ENCODE assay signal across 19 cellular contexts in genomic region chr3:187207062-187207461, GRCh38. TPM values are rescaled to one million over a fixed set of nuclear protein-coding genes. Genes with fewer than 3 reads are reported as not detected.
DNase-seq lines count a peak whose midpoint lies in the region; ATAC-seq and TF ChIP-seq lines count a peak whose summit lies in the region.
"Had no signal": no experiment of that assay in that cellular context is flagged by ENCODE, and none has a peak within 500 bp of the region (broad histone marks: within the 10 kb centered on the region; RNA-seq: fewer than 3 reads in every experiment).

No MANE protein-coding gene starts in this region.

- no peaks in the 10 kb centered on the region for H3K4me1 ChIP-seq in HEK293 (ENCODE audit: control insufficient read depth, insufficient read depth, low read length)
- H3K4me1 ChIP-seq in gastroesophageal sphincter, result peaks cover 15 to 54% (median 28%) of the 10 kb centered on the region in 3 donors
- peaks cover 31 to 52% of the 10 kb centered on the region in 2 donors for H3K4me1 ChIP-seq in thoracic aorta (ENCODE audit: control insufficient read depth in 1 of 2, low read depth in 2 of 2)
- peaks cover 16% of the 10 kb centered on the region for H3K4me1 ChIP-seq in PC-3 (ENCODE audit: insufficient read depth, low read length)
- H3K4me1 ChIP-seq: HAP-1 had no signal

- no peak for DNase-seq in thoracic aorta (ENCODE audit: low spot score)
- DNase-seq in PC-3, result no peak
- DNase-seq in epidermal melanocyte (ENCODE audit: insufficient read length, low spot score), result no peak
- DNase-seq in GM19238 (ENCODE audit: insufficient read length, low spot score), result no peak
- DNase-seq: CD4-positive, CD25-positive, alpha-beta regulatory T cell; DMS79; KG1; NCI-H1105 treated with DMSO at 0.1 percent for 48 hours; NCI-H2029 treated with DMSO at 0.1 percent for 48 hours; NCI-H2171 treated with DMSO at 0.1 percent for 48 hours; NCI-H526; OCI-M1 had no signal

- no peak for ATAC-seq in gastroesophageal sphincter
- ATAC-seq in thoracic aorta (ENCODE audit: insufficient number of reproducible peaks, low FRiP score, low read depth), result no peak
- no peak for ATAC-seq in PC-3

- H3K4me3 ChIP-seq in HEK293 (ENCODE audit: low read depth, low read length) (no peak overlapping the region), gastroesophageal sphincter (no peak overlapping the region), thoracic aorta (no peak overlapping the region), PC-3 (ENCODE audit: low read length) (no peak overlapping the region)
- H3K4me3 ChIP-seq: HAP-1, SJSA1 had no signal

- H3K36me3 ChIP-seq in HEK293 (ENCODE audit: control insufficient read depth in 2 of 2, insufficient read depth in 1 of 2, low read length in 2 of 2) (no peaks in the 10 kb centered on the region), gastroesophageal sphincter (no peaks in the 10 kb centered on the region), thoracic aorta (no peaks in the 10 kb centered on the region), PC-3 (ENCODE audit: low read depth, low read length) (peaks cover 9% of the 10 kb centered on the region; the same call in 1 of the 2 replicates)
- H3K36me3 ChIP-seq: HAP-1, SJSA1 had no signal

- H3K27me3 ChIP-seq in gastroesophageal sphincter (no peaks in the 10 kb centered on the region), thoracic aorta (replicated peaks; ENCODE audit: insufficient read depth) (no peaks in the 10 kb centered on the region), PC-3 (ENCODE audit: low read length) (no peaks in the 10 kb centered on the region)
- H3K27me3 ChIP-seq: SJSA1 had no signal

- no peak for TF ChIP-seq EP300 in gastroesophageal sphincter (IDR thresholded peaks at IDR 0.05)

- peaks cover 6% of the 10 kb centered on the region for H3F3A ChIP-seq in PC-3 (ENCODE audit: low read length, unreplicated experiment)

- no peaks in the 10 kb centered on the region for H3K9me2 ChIP-seq in PC-3 (replicated peaks; ENCODE audit: low read length)

- no peaks in the 10 kb centered on the region for H4K20me1 ChIP-seq in PC-3 (ENCODE audit: low read length)

- no peak for TF ChIP-seq POLR2A in gastroesophageal sphincter (IDR thresholded peaks at IDR 0.05)

- TF ChIP-seq CTCF in HEK293 (tag by site-specific recombination; IDR thresholded peaks at IDR 0.05) (no peak), gastroesophageal sphincter (IDR thresholded peaks at IDR 0.05) (no peak), thoracic aorta (IDR thresholded peaks at IDR 0.05) (no peak), PC-3 (conservative IDR thresholded peaks at IDR 0.05; ENCODE audit: low read depth, low read length) (no peak)

- POLR2A ChIA-PET in HEK293 (lab: Yijun Ruan, JAX), result no interaction called here
- POLR2A ChIA-PET in PC-3 (lab: Charles Lee; ENCODE audit: unreplicated experiment), result no interaction called here

- H3K9ac ChIP-seq in PC-3 (ENCODE audit: low read length), result no peak overlapping the region

- WGBS in gastroesophageal sphincter (ENCODE audit: low coverage in 1 of 2), 2 donors, result 90% methylated on average over 2 of the region's 2 CpGs; no CpG with 5 or more reads in 1 of the 2 donors

- BruUV-seq in PC-3 (replicated peaks; lab: Mats Ljungman, UMichigan), result no TSS peak

- H3K9me3 ChIP-seq in HEK293 (ENCODE audit: control insufficient read depth, insufficient read depth, low read depth, low read length) (no peaks in the 10 kb centered on the region), gastroesophageal sphincter (no peaks in the 10 kb centered on the region), thoracic aorta (no peaks in the 10 kb centered on the region), PC-3 (ENCODE audit: low read length) (peaks cover 27% of the 10 kb centered on the region)

- H3K79me2 ChIP-seq in PC-3 (ENCODE audit: low read length), result no peaks in the 10 kb centered on the region

- CTCF ChIA-PET in HEK293 (lab: Yijun Ruan, JAX), result no interaction called here
- CTCF ChIA-PET in PC-3 (lab: Charles Lee), result no interaction called here

- H2AFZ ChIP-seq in PC-3 (ENCODE audit: low read length), result no peak overlapping the region

- H3K27ac ChIP-seq in HEK293 (ENCODE audit: extremely low read depth, low read depth, low read length) (no peak overlapping the region), cingulate gyrus (ENCODE audit: low read depth, low read length) (peak overlapping the region; percentile 14), gastroesophageal sphincter (peak overlapping the region; percentile 57 to 72 (median 66)), thoracic aorta (peak overlapping the region; percentile 48 to 80), PC-3 (ENCODE audit: low read length) (no peak overlapping the region)
- H3K27ac ChIP-seq: SJSA1 had no signal

- no peak overlapping the region for H3K4me2 ChIP-seq in PC-3 (ENCODE audit: low read length)

- intact Hi-C loops in PC-3 (cut with micrococcal nuclease), result no loop called here

TF ChIP-seq in HEK293, 187 proteins besides CTCF, POLR2A, EP300 and RAD21:
- TF ChIP-seq ZNF585B (tag by site-specific recombination; IDR thresholded peaks at IDR 0.05) (peak; percentile 89), ZNF623 (tag by site-specific recombination; IDR thresholded peaks at IDR 0.05) (no peak), TRIM28 (IDR thresholded peaks at IDR 0.05; ENCODE audit: borderline replicate concordance, low read length) (0 out of 2 replicates have a peak, but pooled peaks have one; percentile 31), SETDB1 (IDR thresholded peaks at IDR 0.05; ENCODE audit: insufficient read length, low read length) (peak; percentile 37)

RNA-seq across cellular contexts. Expression of gene RTP1, which starts 9.8 kb away (rescaled TPM):
- total RNA-seq in gastroesophageal sphincter (not detected), thoracic aorta (under 1 TPM in 1 of 2 donors, not detected in 1; 0.27 TPM), PC-3 (2014; rRNA removed) (not detected in 2 replicates)
- total RNA-seq: A673; CD4-positive, CD25-positive, alpha-beta regulatory T cell; Right ventricle myocardium inferior; SJSA1 had no signal

Comparison
In these comparisons a context has a peak if more than half of its experiments do, and no peak if none do; other contexts are left out.
1. H3K27ac ChIP-seq: peak in cingulate gyrus (single experiment), gastroesophageal sphincter (4 of 4) and thoracic aorta (2 of 2); none in HEK293 (single experiment) and PC-3 (single experiment).